Comparison of ENCODE assay signal across 1 cellular context in the genomic region with DNA sequence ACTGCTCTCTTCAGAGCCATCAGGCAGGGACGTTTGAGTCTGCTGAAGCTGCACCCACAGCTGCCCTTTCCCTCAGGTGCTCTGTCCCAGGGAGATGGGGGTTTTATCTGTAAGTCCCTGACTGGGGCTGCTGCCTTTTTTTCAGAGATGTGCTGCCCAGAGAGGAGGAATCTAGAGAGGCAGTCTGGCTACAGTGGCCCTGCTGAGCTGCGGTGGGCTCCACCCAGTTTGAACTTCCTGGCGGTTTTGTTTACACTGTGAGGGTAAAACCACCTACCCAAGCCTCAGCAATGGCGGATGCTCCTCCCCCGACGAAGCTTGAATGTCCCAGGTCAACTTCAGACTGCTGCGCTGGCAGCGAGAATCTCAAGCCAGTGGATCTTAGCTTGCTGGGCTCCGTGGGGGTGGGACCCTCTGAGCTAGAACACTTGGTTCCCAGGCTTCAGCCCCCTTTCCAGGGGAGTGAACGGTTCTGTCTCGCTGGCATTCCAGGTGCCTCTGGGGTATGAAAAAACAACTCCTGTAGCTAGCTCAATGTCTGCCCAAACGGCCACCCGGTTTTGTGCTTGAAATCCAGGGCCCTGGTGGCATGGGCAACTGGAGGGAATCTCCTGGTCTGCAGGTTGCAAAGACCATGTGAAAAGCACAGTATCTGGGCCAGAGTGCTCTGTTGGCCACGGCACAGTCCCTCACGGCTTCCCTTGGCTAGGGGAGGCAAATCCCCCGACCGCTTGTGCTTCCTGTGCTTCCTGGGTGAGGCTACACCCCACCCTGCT.
A peak's percentile ranks its signal among the peaks of the same experiment; 100 is the strongest.
TF ChIP-seq lines count a peak whose summit lies in the region.

No MANE protein-coding gene starts in this region.

TF ChIP-seq in K562, 482 proteins besides CTCF, POLR2A, EP300 and RAD21 (continued from another document):
- TF ChIP-seq, protein P1, sequence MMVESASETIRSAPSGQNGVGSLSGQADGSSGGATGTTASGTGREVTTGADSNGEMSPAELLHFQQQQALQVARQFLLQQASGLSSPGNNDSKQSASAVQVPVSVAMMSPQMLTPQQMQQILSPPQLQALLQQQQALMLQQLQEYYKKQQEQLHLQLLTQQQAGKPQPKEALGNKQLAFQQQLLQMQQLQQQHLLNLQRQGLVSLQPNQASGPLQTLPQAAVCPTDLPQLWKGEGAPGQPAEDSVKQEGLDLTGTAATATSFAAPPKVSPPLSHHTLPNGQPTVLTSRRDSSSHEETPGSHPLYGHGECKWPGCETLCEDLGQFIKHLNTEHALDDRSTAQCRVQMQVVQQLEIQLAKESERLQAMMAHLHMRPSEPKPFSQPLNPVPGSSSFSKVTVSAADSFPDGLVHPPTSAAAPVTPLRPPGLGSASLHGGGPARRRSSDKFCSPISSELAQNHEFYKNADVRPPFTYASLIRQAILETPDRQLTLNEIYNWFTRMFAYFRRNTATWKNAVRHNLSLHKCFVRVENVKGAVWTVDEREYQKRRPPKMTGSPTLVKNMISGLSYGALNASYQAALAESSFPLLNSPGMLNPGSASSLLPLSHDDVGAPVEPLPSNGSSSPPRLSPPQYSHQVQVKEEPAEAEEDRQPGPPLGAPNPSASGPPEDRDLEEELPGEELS (CRISPR knock-in tag; IDR thresholded peaks at IDR 0.05; ENCODE audit: borderline replicate concordance) = no peak
- TF ChIP-seq MNT (conservative IDR thresholded peaks at IDR 0.05) (0 out of 4 replicates have a peak, but pooled peaks of 1 of the 2 experiments have one; percentile 44), ZNF24 (IDR thresholded peaks at IDR 0.05) (no peak), FOXJ2 (tag; IDR thresholded peaks at IDR 0.05) (no peak), FOXA3 (CRISPR knock-in tag; conservative IDR thresholded peaks at IDR 0.05 in 1 of 2, IDR thresholded peaks at IDR 0.05 in 1 of 2) (peak; percentile 71 to 84; a peak in 3 of 4 replicates), ZC3H8 (IDR thresholded peaks at IDR 0.05) (no peak), RBM17 (IDR thresholded peaks at IDR 0.05; ENCODE audit: borderline replicate concordance, low read depth, low read length) (no peak), ZNF445 (CRISPR knock-in tag; IDR thresholded peaks at IDR 0.05; ENCODE audit: low read depth) (no peak), ELF2 (CRISPR knock-in tag; IDR thresholded peaks at IDR 0.05) (no peak), SETDB1 (IDR thresholded peaks at IDR 0.05; ENCODE audit: low read length) (no peak), MCM5 (IDR thresholded peaks at IDR 0.05; ENCODE audit: low read depth) (no peak), HOMEZ (CRISPR knock-in tag; IDR thresholded peaks at IDR 0.05) (no peak), ELK1 (CRISPR knock-in tag; IDR thresholded peaks at IDR 0.05) (no peak), KDM1A (IDR thresholded peaks at IDR 0.05) (no peak), PHF21A (IDR thresholded peaks at IDR 0.05; ENCODE audit: borderline replicate concordance, low read depth) (no peak), MCM2 (IDR thresholded peaks at IDR 0.05; ENCODE audit: low read depth) (no peak), SMARCE1 (IDR thresholded peaks at IDR 0.05) (0 out of 2 replicates have a peak, but pooled peaks have one; percentile 38), BCL6 (CRISPR knock-in tag; IDR thresholded peaks at IDR 0.05) (no peak), PML (IDR thresholded peaks at IDR 0.05; ENCODE audit: low read length) (peak; percentile 41; the same call in 1 of the 2 replicates), SRSF9 (IDR thresholded peaks at IDR 0.05; ENCODE audit: borderline replicate concordance, low read depth, low read length) (no peak), HNRNPUL1 (IDR thresholded peaks at IDR 0.05; ENCODE audit: low read length) (no peak), FOSL1 (tag; conservative IDR thresholded peaks at IDR 0.05) (no peak)
- TF ChIP-seq, protein P2, sequence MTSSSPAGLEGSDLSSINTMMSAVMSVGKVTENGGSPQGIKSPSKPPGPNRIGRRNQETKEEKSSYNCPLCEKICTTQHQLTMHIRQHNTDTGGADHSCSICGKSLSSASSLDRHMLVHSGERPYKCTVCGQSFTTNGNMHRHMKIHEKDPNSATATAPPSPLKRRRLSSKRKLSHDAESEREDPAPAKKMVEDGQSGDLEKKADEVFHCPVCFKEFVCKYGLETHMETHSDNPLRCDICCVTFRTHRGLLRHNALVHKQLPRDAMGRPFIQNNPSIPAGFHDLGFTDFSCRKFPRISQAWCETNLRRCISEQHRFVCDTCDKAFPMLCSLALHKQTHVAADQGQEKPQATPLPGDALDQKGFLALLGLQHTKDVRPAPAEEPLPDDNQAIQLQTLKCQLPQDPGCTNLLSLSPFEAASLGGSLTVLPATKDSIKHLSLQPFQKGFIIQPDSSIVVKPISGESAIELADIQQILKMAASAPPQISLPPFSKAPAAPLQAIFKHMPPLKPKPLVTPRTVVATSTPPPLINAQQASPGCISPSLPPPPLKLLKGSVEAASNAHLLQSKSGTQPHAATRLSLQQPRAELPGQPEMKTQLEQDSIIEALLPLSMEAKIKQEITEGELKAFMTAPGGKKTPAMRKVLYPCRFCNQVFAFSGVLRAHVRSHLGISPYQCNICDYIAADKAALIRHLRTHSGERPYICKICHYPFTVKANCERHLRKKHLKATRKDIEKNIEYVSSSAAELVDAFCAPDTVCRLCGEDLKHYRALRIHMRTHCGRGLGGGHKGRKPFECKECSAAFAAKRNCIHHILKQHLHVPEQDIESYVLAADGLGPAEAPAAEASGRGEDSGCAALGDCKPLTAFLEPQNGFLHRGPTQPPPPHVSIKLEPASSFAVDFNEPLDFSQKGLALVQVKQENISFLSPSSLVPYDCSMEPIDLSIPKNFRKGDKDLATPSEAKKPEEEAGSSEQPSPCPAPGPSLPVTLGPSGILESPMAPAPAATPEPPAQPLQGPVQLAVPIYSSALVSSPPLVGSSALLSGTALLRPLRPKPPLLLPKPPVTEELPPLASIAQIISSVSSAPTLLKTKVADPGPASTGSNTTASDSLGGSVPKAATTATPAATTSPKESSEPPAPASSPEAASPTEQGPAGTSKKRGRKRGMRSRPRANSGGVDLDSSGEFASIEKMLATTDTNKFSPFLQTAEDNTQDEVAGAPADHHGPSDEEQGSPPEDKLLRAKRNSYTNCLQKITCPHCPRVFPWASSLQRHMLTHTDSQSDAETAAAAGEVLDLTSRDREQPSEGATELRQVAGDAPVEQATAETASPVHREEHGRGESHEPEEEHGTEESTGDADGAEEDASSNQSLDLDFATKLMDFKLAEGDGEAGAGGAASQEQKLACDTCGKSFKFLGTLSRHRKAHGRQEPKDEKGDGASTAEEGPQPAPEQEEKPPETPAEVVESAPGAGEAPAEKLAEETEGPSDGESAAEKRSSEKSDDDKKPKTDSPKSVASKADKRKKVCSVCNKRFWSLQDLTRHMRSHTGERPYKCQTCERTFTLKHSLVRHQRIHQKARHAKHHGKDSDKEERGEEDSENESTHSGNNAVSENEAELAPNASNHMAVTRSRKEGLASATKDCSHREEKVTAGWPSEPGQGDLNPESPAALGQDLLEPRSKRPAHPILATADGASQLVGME (CRISPR knock-in tag; IDR thresholded peaks at IDR 0.05) = no peak
